In the genomic region with DNA sequence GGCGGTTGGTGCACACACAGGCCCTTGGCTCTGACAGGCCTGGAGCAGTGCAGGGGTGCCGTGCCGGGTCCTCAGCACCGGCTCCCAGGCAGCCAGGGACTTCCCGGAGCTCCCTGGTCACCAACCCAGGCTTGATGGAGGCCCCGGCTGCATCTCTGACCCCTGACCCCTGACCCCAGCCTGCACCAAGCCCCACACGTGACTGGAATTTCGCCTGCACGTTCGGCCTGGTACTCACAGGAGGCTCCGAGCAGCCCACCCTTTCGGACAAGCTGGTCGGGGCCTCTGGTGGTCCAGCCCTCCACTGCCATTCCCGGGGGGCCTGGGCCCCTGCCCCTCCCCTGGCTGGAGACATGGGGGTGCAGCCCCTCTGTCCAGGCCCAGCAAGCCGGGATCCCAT, we compare ENCODE assay signal across 30 cellular contexts.
"Had no signal": no experiment of that assay in that cellular context is flagged by ENCODE, and none has a peak within 500 bp of the region (broad histone marks: within the 10 kb centered on the region; RNA-seq: fewer than 3 reads in every experiment).

No MANE protein-coding gene starts in this region.

- DNase-seq: hypothalamus; immature natural killer cell; kidney; left colon; left lung; lower lobe of right lung; mammary epithelial cell; mesendoderm; naive B cell; natural killer cell; nephron progenitor cell; nucleus accumbens; posterior cingulate gyrus; retina; right cardiac atrium; stimulated activated CD4-positive, alpha-beta T cell treated with anti-CD3 and anti-CD28 coated beads, Interleukin-12 subunit alpha, Interleukin-12 subunit beta, amount 100 ng/mL, for 4 hours; stimulated activated CD4-positive, alpha-beta T cell treated with anti-CD3 and anti-CD28 coated beads, Interleukin-15, amount 100 ng/mL, for 24 hours; stimulated activated CD4-positive, alpha-beta T cell treated with anti-CD3 and anti-CD28 coated beads, Interleukin-2, amount 100 ng/mL, for 24 hours; stimulated activated CD4-positive, alpha-beta T cell treated with anti-CD3 and anti-CD28 coated beads, Interleukin-4, amount 100 ng/mL, for 1 hour; stimulated activated naive CD4-positive, alpha-beta T cell; uterus had no signal

- H3K4me3 ChIP-seq: left lung, lower lobe of right lung, pancreas, prostate gland, skin epidermis, tibial nerve, uterus had no signal

- H3K36me3 Mint-ChIP-seq: immature natural killer cell, mesothelial cell of epicardium, naive B cell, natural killer cell, type B pancreatic cell had no signal

- ATAC-seq: left colon, left lung, lower lobe of right lung, natural killer cell, pancreas, right cardiac atrium, sciatic nerve had no signal

- H3K9me3 Mint-ChIP-seq: immature natural killer cell; mesothelial cell of epicardium; naive B cell; natural killer cell; nephron progenitor cell; stimulated activated naive CD8-positive, alpha-beta T cell treated with anti-CD3 and anti-CD28 coated beads, Interleukin-15, Interleukin-2, amounts not matched to agents 100 ng/mL and 50 ng/mL, for 24 hours; type B pancreatic cell had no signal

- H3K27me3 Mint-ChIP-seq: stimulated activated naive CD8-positive, alpha-beta T cell treated with anti-CD3 and anti-CD28 coated beads, Interleukin-15, Interleukin-2, amounts not matched to agents 100 ng/mL and 50 ng/mL, for 24 hours had no signal

- H3K27ac Mint-ChIP-seq: immature natural killer cell; mesothelial cell of epicardium; natural killer cell; stimulated activated naive CD8-positive, alpha-beta T cell treated with anti-CD3 and anti-CD28 coated beads, Interleukin-15, Interleukin-2, amounts not matched to agents 100 ng/mL and 50 ng/mL, for 24 hours; type B pancreatic cell had no signal

- H3K9me3 ChIP-seq: left lung, lower lobe of right lung, pancreas, prostate gland, tibial nerve, uterus had no signal

- H3K27ac ChIP-seq: left lung, lower lobe of right lung, pancreas, prostate gland, skin epidermis, uterus had no signal

- H3K4me1 ChIP-seq: uterus had no signal

- FAIRE-seq: islet of Langerhans, kidney, pancreas had no signal

- H3K4me3 Mint-ChIP-seq: immature natural killer cell; mesothelial cell of epicardium; naive B cell; natural killer cell; nephron progenitor cell; stimulated activated naive CD8-positive, alpha-beta T cell treated with anti-CD3 and anti-CD28 coated beads, Interleukin-15, Interleukin-2, amounts not matched to agents 100 ng/mL and 50 ng/mL, for 24 hours; type B pancreatic cell had no signal

- H3K27me3 ChIP-seq: tibial nerve, uterus had no signal

- H3K36me3 ChIP-seq: left lung, lower lobe of right lung, pancreas, prostate gland, tibial nerve, uterus had no signal
